Comparison of ENCODE assay signal across 1 cellular context in genomic region chr7:512146-512510, GRCh38.
TF ChIP-seq lines count a peak whose summit lies in the region.

No MANE protein-coding gene starts in this region.

TF ChIP-seq in GM23338, 12 proteins besides CTCF, POLR2A, EP300 and RAD21:
- no peak for TF ChIP-seq REST (IDR thresholded peaks at IDR 0.05; ENCODE audit: unreplicated experiment)
